Comparison of ENCODE assay signal across 29 cellular contexts in the genomic region with DNA sequence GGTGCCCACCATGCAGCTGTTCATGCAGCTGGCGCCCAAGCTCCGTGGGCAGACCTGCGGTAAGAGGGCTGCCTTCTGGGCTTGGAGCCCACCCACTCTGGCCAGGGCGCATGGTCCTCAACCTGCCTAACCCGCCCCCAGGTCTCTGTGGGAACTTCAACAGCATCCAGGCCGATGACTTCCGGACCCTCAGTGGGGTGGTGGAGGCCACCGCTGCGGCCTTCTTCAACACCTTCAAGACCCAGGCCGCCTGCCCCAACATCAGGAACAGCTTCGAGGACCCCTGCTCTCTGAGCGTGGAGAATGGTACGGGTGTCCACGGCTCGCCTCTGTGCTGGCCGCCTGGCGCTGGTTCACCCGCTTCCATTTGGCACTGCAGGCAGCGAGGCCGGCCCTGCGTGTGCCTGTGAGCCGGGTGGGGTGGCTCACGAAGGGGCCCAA. TPM values are rescaled to one million over a fixed set of nuclear protein-coding genes. Genes with fewer than 3 reads are reported as not detected.
"Had no signal": no experiment of that assay in that cellular context is flagged by ENCODE, and none has a peak within 500 bp of the region (broad histone marks: within the 10 kb centered on the region; RNA-seq: fewer than 3 reads in every experiment).

No MANE protein-coding gene starts in this region.

- H3K4me3 Mint-ChIP-seq: activated CD4-positive, alpha-beta T cell treated with anti-CD3 and anti-CD28 coated beads, Interleukin-2, amount 10 ng/mL, durations not matched to agents 7 days and 5 days; activated CD8-positive, alpha-beta T cell treated with anti-CD3 and anti-CD28 coated beads, Interleukin-2, amount 10 ng/mL, durations not matched to agents 7 days and 5 days; activated naive CD8-positive, alpha-beta T cell treated with anti-CD3 and anti-CD28 coated beads for 36 hours; activated T-cell treated with anti-CD3 and anti-CD28 coated beads, Interleukin-2, amount 50 U/mL, for 24 hours; activated T-helper 17 cell treated with anti-CD3 and anti-CD28 coated beads, Interleukin-2, amount 50 U/mL, for 72 hours; immature natural killer cell; memory B cell; nephron; stimulated activated naive B cell treated with anti-CD40 and anti-IgM and Interleukin-4, amounts not matched to agents 10 μg/mL and 1 μg/mL and 100 μg/mL, for 72 hours had no signal

- H3K9me3 ChIP-seq: breast epithelium, vagina had no signal

- H3K27me3 ChIP-seq: vagina had no signal

- H3K4me3 ChIP-seq: breast epithelium, vagina had no signal

- H3K27ac Mint-ChIP-seq: activated CD4-positive, alpha-beta T cell treated with anti-CD3 and anti-CD28 coated beads, Interleukin-2, amount 10 ng/mL, durations not matched to agents 7 days and 5 days; activated CD8-positive, alpha-beta T cell treated with anti-CD3 and anti-CD28 coated beads, Interleukin-2, amount 10 ng/mL, durations not matched to agents 7 days and 5 days; activated naive CD8-positive, alpha-beta T cell treated with anti-CD3 and anti-CD28 coated beads for 36 hours; activated T-cell treated with anti-CD3 and anti-CD28 coated beads, Interleukin-2, amount 50 U/mL, for 24 hours; activated T-helper 17 cell treated with anti-CD3 and anti-CD28 coated beads, Interleukin-2, amount 50 U/mL, for 72 hours; immature natural killer cell; memory B cell; nephron; stimulated activated naive B cell treated with anti-CD40 and anti-IgM and Interleukin-4, amounts not matched to agents 10 μg/mL and 1 μg/mL and 100 μg/mL, for 72 hours had no signal

- H3K36me3 ChIP-seq: breast epithelium, vagina, WERI-Rb-1 had no signal

- FAIRE-seq: TTC549 had no signal

- H3K9me3 Mint-ChIP-seq: activated T-cell treated with anti-CD3 and anti-CD28 coated beads, Interleukin-2, amount 50 U/mL, for 24 hours had no signal

- H3K79me2 ChIP-seq: parathyroid adenoma had no signal

- H3K4me1 Mint-ChIP-seq: activated CD4-positive, alpha-beta T cell treated with anti-CD3 and anti-CD28 coated beads, Interleukin-2, amount 10 ng/mL, durations not matched to agents 7 days and 5 days; activated naive CD8-positive, alpha-beta T cell treated with anti-CD3 and anti-CD28 coated beads for 36 hours; activated T-helper 17 cell treated with anti-CD3 and anti-CD28 coated beads, Interleukin-2, amount 50 U/mL, for 72 hours; immature natural killer cell; memory B cell; nephron had no signal

- ATAC-seq: activated CD8-positive, alpha-beta T cell treated with anti-CD3 and anti-CD28 coated beads, Interleukin-2, amount 10 ng/mL, durations not matched to agents 7 days and 5 days; activated T-helper 17 cell treated with anti-CD3 and anti-CD28 coated beads, Interleukin-2, amount 50 U/mL, for 72 hours; stimulated activated naive B cell treated with anti-CD40 and anti-IgM and Interleukin-4, amounts not matched to agents 10 μg/mL and 1 μg/mL and 100 μg/mL, for 72 hours had no signal

- H3K27ac ChIP-seq: breast epithelium, epithelial cell of prostate, parathyroid adenoma, vagina, WERI-Rb-1 had no signal

- H3K9ac ChIP-seq: parathyroid adenoma had no signal

- H3K27me3 Mint-ChIP-seq: activated CD4-positive, alpha-beta T cell treated with anti-CD3 and anti-CD28 coated beads, Interleukin-2, amount 10 ng/mL, durations not matched to agents 7 days and 5 days; activated naive CD8-positive, alpha-beta T cell treated with anti-CD3 and anti-CD28 coated beads for 36 hours; activated T-cell treated with anti-CD3 and anti-CD28 coated beads, Interleukin-2, amount 50 U/mL, for 24 hours; activated T-helper 17 cell treated with anti-CD3 and anti-CD28 coated beads, Interleukin-2, amount 50 U/mL, for 72 hours; stimulated activated naive B cell treated with anti-CD40 and anti-IgM and Interleukin-4, amounts not matched to agents 10 μg/mL and 1 μg/mL and 100 μg/mL, for 72 hours had no signal

- DNase-seq: activated CD4-positive, alpha-beta T cell treated with anti-CD3 and anti-CD28 coated beads, Interleukin-2, amount 10 ng/mL, durations not matched to agents 7 days and 5 days; activated CD4-positive, CD25-positive, alpha-beta regulatory T cell treated with anti-CD3 and anti-CD28 coated beads, Interleukin-2, amount 50 U/mL, for 72 hours; activated CD8-positive, alpha-beta T cell treated with anti-CD3 and anti-CD28 coated beads, Interleukin-2, amount 10 ng/mL, durations not matched to agents 7 days and 5 days; activated naive CD4-positive, alpha-beta T cell treated with Interleukin-2 at 50 U/mL for 16 hours; activated naive CD8-positive, alpha-beta T cell treated with anti-CD3 and anti-CD28 coated beads for 36 hours; activated T-cell treated with anti-CD3 and anti-CD28 coated beads, Interleukin-2, amount 50 U/mL, for 24 hours; cerebellar nuclear complex; cortex of kidney; foreskin fibroblast; immature natural killer cell; kidney glomerular epithelial cell; stimulated activated CD4-positive, alpha-beta T cell treated with anti-CD3 and anti-CD28 coated beads, Interleukin-2, amount 100 ng/mL, for 48 hours; stimulated activated CD8-positive, alpha-beta memory T cell treated with anti-CD3 and anti-CD28 coated beads, Interleukin-4, amount 100 ng/mL, for 48 hours; stimulated activated naive B cell treated with anti-CD40 and anti-IgM and Interleukin-4, amounts not matched to agents 10 μg/mL and 1 μg/mL and 100 μg/mL, for 72 hours; T-helper 1 cell; WERI-Rb-1 had no signal

- H3K36me3 Mint-ChIP-seq: activated naive CD8-positive, alpha-beta T cell treated with anti-CD3 and anti-CD28 coated beads for 36 hours; immature natural killer cell had no signal

- H3K4me1 ChIP-seq: breast epithelium, parathyroid adenoma, vagina had no signal

RNA-seq across cellular contexts. Expression of a gene that starts 11.0 kb away (rescaled TPM):
- total RNA-seq: activated CD4-positive, alpha-beta T cell treated with anti-CD3 and anti-CD28 coated beads, Interleukin-2, amount 10 ng/mL, durations not matched to agents 7 days and 5 days; activated CD8-positive, alpha-beta T cell treated with anti-CD3 and anti-CD28 coated beads, Interleukin-2, amount 10 ng/mL, durations not matched to agents 7 days and 5 days; activated naive CD8-positive, alpha-beta T cell treated with anti-CD3 and anti-CD28 coated beads for 36 hours; activated T-helper 17 cell treated with anti-CD3 and anti-CD28 coated beads, Interleukin-2, amount 50 U/mL, for 72 hours; breast epithelium; fibroblast of lung; glomerular endothelial cell; liver; myocyte; vagina had no signal
- polyA plus RNA-seq: fibroblast of lung, immature natural killer cell, liver had no signal

RNA-seq across cellular contexts. Expression of a gene that starts 54.1 kb away (rescaled TPM):
- total RNA-seq: activated CD4-positive, alpha-beta T cell treated with anti-CD3 and anti-CD28 coated beads, Interleukin-2, amount 10 ng/mL, durations not matched to agents 7 days and 5 days; activated CD8-positive, alpha-beta T cell treated with anti-CD3 and anti-CD28 coated beads, Interleukin-2, amount 10 ng/mL, durations not matched to agents 7 days and 5 days; activated naive CD8-positive, alpha-beta T cell treated with anti-CD3 and anti-CD28 coated beads for 36 hours; activated T-helper 17 cell treated with anti-CD3 and anti-CD28 coated beads, Interleukin-2, amount 50 U/mL, for 72 hours; fibroblast of lung; glomerular endothelial cell; myocyte; temporal lobe had no signal
- polyA plus RNA-seq: fibroblast of lung, immature natural killer cell had no signal
